In genomic region chr2:238143239-238143951, GRCh38 we compare ENCODE assay signal across 11 cellular contexts. TPM values are rescaled to one million over a fixed set of nuclear protein-coding genes. Genes with fewer than 3 reads are reported as not detected.
DNase-seq lines count a peak whose midpoint lies in the region; ATAC-seq and TF ChIP-seq lines count a peak whose summit lies in the region.
"Had no signal": no experiment of that assay in that cellular context is flagged by ENCODE, and none has a peak within 500 bp of the region (broad histone marks: within the 10 kb centered on the region; RNA-seq: fewer than 3 reads in every experiment).

No MANE protein-coding gene starts in this region.

- H3K4me3 Mint-ChIP-seq in natural killer cell: no peak overlapping the region
- H3K4me3 Mint-ChIP-seq in natural killer cell treated with Interleukin-12 subunit alpha and Interleukin-12 subunit beta and Interleukin-15 and Interleukin-18, amount 100 ng/mL, for 72 hours: no peak overlapping the region
- H3K4me3 Mint-ChIP-seq: activated naive CD8-positive, alpha-beta T cell had no signal

- peaks cover 8 to 9% of the 10 kb centered on the region in 2 donors for H3K4me1 Mint-ChIP-seq in natural killer cell
- H3K4me1 Mint-ChIP-seq in natural killer cell treated with Interleukin-12 subunit alpha and Interleukin-12 subunit beta and Interleukin-15 and Interleukin-18, amount 100 ng/mL, for 72 hours (ENCODE audit: low read depth in 2 of 2): peaks cover 0 to 17% of the 10 kb centered on the region in 2 donors

- intact Hi-C loops in natural killer cell (cut with micrococcal nuclease): no loop called here

- no peaks in the 10 kb centered on the region for H3K27me3 Mint-ChIP-seq in natural killer cell (ENCODE audit: low read depth in 2 of 2)
- no peaks in the 10 kb centered on the region for H3K27me3 Mint-ChIP-seq in natural killer cell treated with Interleukin-12 subunit alpha and Interleukin-12 subunit beta and Interleukin-15 and Interleukin-18, amount 100 ng/mL, for 72 hours
- H3K27me3 Mint-ChIP-seq: activated naive CD8-positive, alpha-beta T cell had no signal

- no peaks in the 10 kb centered on the region for H3K9me3 Mint-ChIP-seq in natural killer cell
- no peaks in the 10 kb centered on the region for H3K9me3 Mint-ChIP-seq in natural killer cell treated with Interleukin-12 subunit alpha and Interleukin-12 subunit beta and Interleukin-15 and Interleukin-18, amount 100 ng/mL, for 72 hours
- H3K9me3 Mint-ChIP-seq: nephron had no signal

- H3K4me3 ChIP-seq in thoracic aorta (peak overlapping the region; percentile 54), Peyer's patch (no peak overlapping the region)

- ATAC-seq in natural killer cell: peak in 2 of 3 donors; percentile 32 to 69
- no peak for ATAC-seq in natural killer cell treated with Interleukin-12 subunit alpha and Interleukin-12 subunit beta and Interleukin-15 and Interleukin-18, amount 100 ng/mL, for 72 hours
- no peak for ATAC-seq in thoracic aorta (ENCODE audit: insufficient number of reproducible peaks, low FRiP score, low read depth)
- ATAC-seq in omental fat pad (ENCODE audit: low FRiP score): no peak

- H3K27ac Mint-ChIP-seq in natural killer cell: peak overlapping the region in 1 of 2 donors; percentile 31
- no peak overlapping the region for H3K27ac Mint-ChIP-seq in natural killer cell treated with Interleukin-12 subunit alpha and Interleukin-12 subunit beta and Interleukin-15 and Interleukin-18, amount 100 ng/mL, for 72 hours
- H3K27ac Mint-ChIP-seq: nephron had no signal

- H3K27me3 ChIP-seq in thoracic aorta (replicated peaks; ENCODE audit: insufficient read depth) (no peaks in the 10 kb centered on the region), Peyer's patch (no peaks in the 10 kb centered on the region)

- TF ChIP-seq POLR2A in Peyer's patch (IDR thresholded peaks at IDR 0.05): no peak

- H3K9me3 ChIP-seq in thoracic aorta (no peaks in the 10 kb centered on the region), Peyer's patch (no peaks in the 10 kb centered on the region)

- DNase-seq in natural killer cell (no peak), NCI-H460 (ENCODE audit: extremely low read depth, low read depth) (peak; percentile 15), epithelial cell of prostate (ENCODE audit: low read depth, low spot score) (peak; percentile 24), thoracic aorta (ENCODE audit: low spot score) (no peak), HuH-7.5 (ENCODE audit: low spot score) (no peak), Peyer's patch (no peak), omental fat pad (ENCODE audit: low spot score) (no peak)
- no peak for DNase-seq in natural killer cell treated with Interleukin-12 subunit alpha and Interleukin-12 subunit beta and Interleukin-15 and Interleukin-18, amount 100 ng/mL, for 72 hours (ENCODE audit: low spot score)

- TF ChIP-seq CTCF in natural killer cell (IDR thresholded peaks at IDR 0.05): no peak
- no peak for TF ChIP-seq CTCF in thoracic aorta (IDR thresholded peaks at IDR 0.05)
- TF ChIP-seq CTCF in Peyer's patch (IDR thresholded peaks at IDR 0.05): no peak
- no peak for TF ChIP-seq CTCF in omental fat pad (IDR thresholded peaks at IDR 0.05)

- H3K27ac ChIP-seq in epithelial cell of prostate (no peak overlapping the region), thoracic aorta (peak overlapping the region; percentile 44 to 69), Peyer's patch (peak overlapping the region in 1 of 4 donors; percentile 12)

- no peaks in the 10 kb centered on the region for H3K36me3 Mint-ChIP-seq in natural killer cell
- H3K36me3 Mint-ChIP-seq in natural killer cell treated with Interleukin-12 subunit alpha and Interleukin-12 subunit beta and Interleukin-15 and Interleukin-18, amount 100 ng/mL, for 72 hours: no peaks in the 10 kb centered on the region
- H3K36me3 Mint-ChIP-seq: activated naive CD8-positive, alpha-beta T cell had no signal

- no peaks in the 10 kb centered on the region for H3K36me3 ChIP-seq in thoracic aorta
- no peaks in the 10 kb centered on the region for H3K36me3 ChIP-seq in Peyer's patch

- H3K4me1 ChIP-seq in thoracic aorta (ENCODE audit: control insufficient read depth in 1 of 2, low read depth in 2 of 2) (peaks cover 21 to 56% of the 10 kb centered on the region in 2 donors), Peyer's patch (peaks cover 5 to 28% (median 11%) of the 10 kb centered on the region in 4 donors)

RNA-seq across cellular contexts. Expression of gene KLHL30, which starts 4.9 kb away (rescaled TPM):
- total RNA-seq in natural killer cell (not detected), thoracic aorta (10 to 100 TPM; 18.3 to 33.4 TPM), Peyer's patch (under 1 TPM in 2 of 4 donors, not detected in 2; 0.27 to 0.28 TPM), omental fat pad (1 to 10 TPM in 1 of 4 donors, under 1 TPM in 3; 0.28 to 1.6 (median 0.57) TPM)
- total RNA-seq in natural killer cell treated with Interleukin-12 subunit alpha and Interleukin-12 subunit beta and Interleukin-15 and Interleukin-18, amount 100 ng/mL, for 72 hours: not detected
- total RNA-seq in NCI-H460 (2014; rRNA removed; shearing (Covaris generic)): 0.05 TPM in 1 of 2 replicates, not detected in the other
- polyA plus RNA-seq in NCI-H460 (2014; cell fraction: nucleus; rRNA removed): 0.13 and 0.47 TPM in 2 replicates
- total RNA-seq: T-helper 2 cell treated with Interferon-gamma antibody and Interleukin-4, amounts not matched to agents 100 ng/mL and 5 ng/mL, for 36 hours had no signal

RNA-seq across cellular contexts. Expression of gene ERFE, which starts 15.4 kb away (rescaled TPM):
- total RNA-seq in natural killer cell (1 to 10 TPM in 2 of 3 donors, under 1 TPM in 1; 0.33 to 4.8 (median 4.3) TPM), thoracic aorta (1 to 10 TPM; 1.3 to 1.5 TPM), Peyer's patch (under 1 TPM in 3 of 4 donors, not detected in 1; 0.40 to 0.57 (median 0.53) TPM), omental fat pad (1 to 10 TPM in 2 of 4 donors, not detected in 2; 1.1 to 1.9 TPM)
- total RNA-seq in natural killer cell treated with Interleukin-12 subunit alpha and Interleukin-12 subunit beta and Interleukin-15 and Interleukin-18, amount 100 ng/mL, for 72 hours: 1 to 10 TPM in 1 of 2 donors, under 1 TPM in 1; 0.20 to 3.8 TPM
- total RNA-seq in NCI-H460 (2014; rRNA removed; shearing (Covaris generic)): 7.7 and 10.0 TPM in 2 replicates
- polyA plus RNA-seq in NCI-H460 (2014; cell fraction: nucleus; rRNA removed): 15.9 and 16.9 TPM in 2 replicates

RNA-seq across cellular contexts. Expression of gene ESPNL, which starts 43.3 kb away (rescaled TPM):
- total RNA-seq in natural killer cell (not detected), thoracic aorta (under 1 TPM in 1 of 2 donors, not detected in 1; 0.35 TPM), Peyer's patch (1 to 10 TPM in 1 of 4 donors, under 1 TPM in 1, not detected in 2; 0.27 to 2.5 TPM), omental fat pad (under 1 TPM; 0.19 to 0.47 (median 0.25) TPM)
- total RNA-seq in natural killer cell treated with Interleukin-12 subunit alpha and Interleukin-12 subunit beta and Interleukin-15 and Interleukin-18, amount 100 ng/mL, for 72 hours: under 1 TPM in 1 of 2 donors, not detected in 1; 0.19 TPM
- 0.20 and 0.35 TPM in 2 replicates for total RNA-seq in NCI-H460 (2014; rRNA removed; shearing (Covaris generic))
- polyA plus RNA-seq in NCI-H460 (2014; cell fraction: nucleus; rRNA removed): 4.2 and 4.6 TPM in 2 replicates

Comparison
In these comparisons a context has a peak if more than half of its experiments do, and no peak if none do; other contexts are left out.
1. ATAC-seq: peak in natural killer cell (2 of 3); none in natural killer cell treated with Interleukin-12 subunit alpha and Interleukin-12 subunit beta and Interleukin-15 and Interleukin-18, amount 100 ng/mL, for 72 hours (0 of 2), thoracic aorta (single experiment) and omental fat pad (single experiment).
2. DNase-seq: peak in NCI-H460 (single experiment) and epithelial cell of prostate (single experiment); none in natural killer cell (single experiment), natural killer cell treated with Interleukin-12 subunit alpha and Interleukin-12 subunit beta and Interleukin-15 and Interleukin-18, amount 100 ng/mL, for 72 hours (single experiment), thoracic aorta (single experiment), HuH-7.5 (single experiment), Peyer's patch (0 of 3) and omental fat pad (single experiment).
3. RNA of gene KLHL30, which starts 4.9 kb away (total RNA-seq): 18.3 to 33.4 TPM in thoracic aorta; 0.28 to 1.6 TPM in omental fat pad, 0.27 to 0.28 TPM in Peyer's patch, 0.05 TPM in NCI-H460, not detected in natural killer cell and not detected in natural killer cell treated with Interleukin-12 subunit alpha and Interleukin-12 subunit beta and Interleukin-15 and Interleukin-18, amount 100 ng/mL, for 72 hours; every median in the first group is over 4 times any median in the second.